1 cellular context compared by ENCODE assay signal in genomic region chr13:95771950-95772349, GRCh38.
TF ChIP-seq lines count a peak whose summit lies in the region.

No MANE protein-coding gene starts in this region.

TF ChIP-seq in SK-N-SH treated with all-trans-retinoic acid at 6 μM for 48 hours, 23 proteins besides CTCF, POLR2A, EP300 and RAD21 (continued from another document):
- no peak for TF ChIP-seq PATZ1 (CRISPR knock-in tag; IDR thresholded peaks at IDR 0.05; ENCODE audit: borderline replicate concordance)
